In the genomic region with DNA sequence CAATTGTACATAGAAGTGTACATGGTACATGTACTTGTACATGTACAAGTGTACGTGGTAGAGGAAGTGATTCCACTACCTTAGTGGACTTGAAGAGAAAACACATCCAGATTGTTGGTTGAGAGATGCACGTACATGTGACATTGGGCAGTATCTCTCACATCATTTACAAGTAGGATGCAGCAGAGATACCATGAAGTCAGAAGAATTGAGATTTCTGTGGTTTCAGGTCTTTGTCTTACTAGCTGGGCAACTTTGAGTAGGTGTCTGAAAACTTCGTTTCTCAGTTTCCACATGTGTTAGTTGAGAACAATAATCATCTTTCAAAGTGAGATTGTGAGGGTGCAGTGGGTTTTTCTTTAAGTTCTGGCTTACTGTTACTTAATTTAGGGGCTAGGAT, we compare ENCODE assay signal across 15 cellular contexts. TPM values are rescaled to one million over a fixed set of nuclear protein-coding genes. Genes with fewer than 3 reads are reported as not detected.
DNase-seq lines count a peak whose midpoint lies in the region; ATAC-seq lines count a peak whose summit lies in the region.
"Had no signal": no experiment of that assay in that cellular context is flagged by ENCODE, and none has a peak within 500 bp of the region (broad histone marks: within the 10 kb centered on the region; RNA-seq: fewer than 3 reads in every experiment).

No MANE protein-coding gene starts in this region.

- H3K4me1 Mint-ChIP-seq in activated naive CD8-positive, alpha-beta T cell treated with anti-CD3 and anti-CD28 coated beads for 36 hours = peaks cover 17% of the 10 kb centered on the region

- no peaks in the 10 kb centered on the region for H3K9me3 Mint-ChIP-seq in activated naive CD8-positive, alpha-beta T cell treated with anti-CD3 and anti-CD28 coated beads for 36 hours
- H3K9me3 Mint-ChIP-seq: type B pancreatic cell had no signal

- H3K4me3 Mint-ChIP-seq in activated naive CD8-positive, alpha-beta T cell treated with anti-CD3 and anti-CD28 coated beads for 36 hours = peak overlapping the region; percentile 3
- H3K4me3 Mint-ChIP-seq: type B pancreatic cell had no signal

- H3K27me3 Mint-ChIP-seq in activated naive CD8-positive, alpha-beta T cell treated with anti-CD3 and anti-CD28 coated beads for 36 hours = no peaks in the 10 kb centered on the region
- H3K27me3 Mint-ChIP-seq: type B pancreatic cell had no signal

- DNase-seq in activated CD4-positive, CD25-positive, alpha-beta regulatory T cell (lab: John Stamatoyannopoulos, UW) = no peak
- no peak for DNase-seq in activated naive CD8-positive, alpha-beta T cell treated with anti-CD3 and anti-CD28 coated beads for 36 hours
- no peak for DNase-seq in HPDE6-E6E7 (ENCODE audit: extremely low spot score)
- no peak for DNase-seq in AML-193 (lab: John Stamatoyannopoulos, UW)
- DNase-seq in NCI-H1105 treated with DMSO at 0.1 percent for 48 hours (lab: John Stamatoyannopoulos, UW) = no peak
- DNase-seq: islet precursor cell; NCI-H1930; stimulated activated CD4-positive, alpha-beta T cell treated with anti-CD3 and anti-CD28 coated beads, Interleukin-4, amount 100 ng/mL, for 24 hours had no signal

- peak overlapping the region; percentile 43 for H3K27ac Mint-ChIP-seq in activated naive CD8-positive, alpha-beta T cell treated with anti-CD3 and anti-CD28 coated beads for 36 hours
- H3K27ac Mint-ChIP-seq: type B pancreatic cell had no signal

- peak; percentile 13 to 17 for ATAC-seq in activated CD4-positive, CD25-positive, alpha-beta regulatory T cell treated with anti-CD3 and anti-CD28 coated beads, Interleukin-2, amount 50 U/mL, for 24 hours
- peak; percentile 89 for ATAC-seq in GM21447 (IDR thresholded peaks at IDR 0.05; ENCODE audit: unreplicated experiment)
- peak; percentile 93 for ATAC-seq in HG03095 (IDR thresholded peaks at IDR 0.05; ENCODE audit: unreplicated experiment)

- no peaks in the 10 kb centered on the region for H3K36me3 Mint-ChIP-seq in activated naive CD8-positive, alpha-beta T cell treated with anti-CD3 and anti-CD28 coated beads for 36 hours
- H3K36me3 Mint-ChIP-seq: type B pancreatic cell had no signal

RNA-seq across cellular contexts. Expression of a gene that starts 21.5 kb away (rescaled TPM):
- total RNA-seq in activated naive CD8-positive, alpha-beta T cell treated with anti-CD3 and anti-CD28 coated beads for 36 hours = 1 to 10 TPM; 6.2 to 7.2 TPM

RNA-seq across cellular contexts. Expression of a gene that starts 44.7 kb away (rescaled TPM):
- not detected for total RNA-seq in activated naive CD8-positive, alpha-beta T cell treated with anti-CD3 and anti-CD28 coated beads for 36 hours
- total RNA-seq: astrocyte, Daoy, esophagus muscularis mucosa had no signal

Comparison
In these comparisons a context has a peak if more than half of its experiments do, and no peak if none do; other contexts are left out.
1. ATAC-seq: peak in every context shown above with its lines; median percentile 93 in HG03095; 89 in GM21447; 15 in activated CD4-positive, CD25-positive, alpha-beta regulatory T cell treated with anti-CD3 and anti-CD28 coated beads, Interleukin-2, amount 50 U/mL, for 24 hours.